In the genomic region with DNA sequence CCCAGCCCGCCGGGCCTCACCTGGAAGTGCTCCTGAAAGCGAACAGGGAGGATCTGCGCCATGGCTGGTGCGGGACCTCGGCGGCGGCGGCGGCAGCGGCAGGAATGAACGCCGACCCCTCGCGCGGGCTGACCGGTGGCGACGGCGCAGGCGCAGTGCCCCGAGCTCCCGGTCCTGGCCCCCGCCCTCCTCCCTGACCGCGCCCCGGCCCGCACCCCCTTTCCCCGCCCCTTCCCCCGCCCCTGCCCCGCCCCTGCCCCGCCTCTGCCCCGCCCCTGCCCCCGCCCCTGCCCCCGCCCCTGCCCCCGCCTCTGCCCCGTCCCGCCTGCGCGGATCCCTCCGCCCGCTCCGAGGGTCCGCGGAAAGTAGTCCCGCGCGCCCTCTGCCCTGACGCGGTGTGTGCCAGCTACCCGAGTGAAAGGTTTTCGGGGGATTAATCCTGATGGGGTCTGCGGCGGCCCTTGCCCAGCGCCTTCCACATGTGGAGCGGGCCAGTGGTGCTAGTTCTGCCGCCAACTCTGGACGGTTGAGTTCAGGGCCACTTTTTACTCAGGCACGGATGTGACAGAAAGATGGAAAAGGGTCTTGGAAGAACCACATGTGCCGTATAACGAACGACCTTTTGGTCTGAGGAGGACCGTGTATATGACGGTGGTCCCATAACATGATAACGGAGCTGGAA, we compare ENCODE assay signal across 1 cellular context.
TF ChIP-seq lines count a peak whose summit lies in the region.

Gene CLTCL1, minus strand, starts transcription at position 140 of the 682 bp plus-strand sequence. Its CDS starts 78 bp downstream, at position 62.

TF ChIP-seq in HepG2, 621 proteins besides CTCF, POLR2A, EP300 and RAD21 (continued from another document and continues in another):
- TF ChIP-seq ZNF775 (CRISPR knock-in tag; IDR thresholded peaks at IDR 0.05; ENCODE audit: borderline replicate concordance): no peak
- TF ChIP-seq, protein P1, sequence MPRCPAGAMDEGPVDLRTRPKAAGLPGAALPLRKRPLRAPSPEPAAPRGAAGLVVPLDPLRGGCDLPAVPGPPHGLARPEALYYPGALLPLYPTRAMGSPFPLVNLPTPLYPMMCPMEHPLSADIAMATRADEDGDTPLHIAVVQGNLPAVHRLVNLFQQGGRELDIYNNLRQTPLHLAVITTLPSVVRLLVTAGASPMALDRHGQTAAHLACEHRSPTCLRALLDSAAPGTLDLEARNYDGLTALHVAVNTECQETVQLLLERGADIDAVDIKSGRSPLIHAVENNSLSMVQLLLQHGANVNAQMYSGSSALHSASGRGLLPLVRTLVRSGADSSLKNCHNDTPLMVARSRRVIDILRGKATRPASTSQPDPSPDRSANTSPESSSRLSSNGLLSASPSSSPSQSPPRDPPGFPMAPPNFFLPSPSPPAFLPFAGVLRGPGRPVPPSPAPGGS (CRISPR knock-in tag; IDR thresholded peaks at IDR 0.05): 0 out of 2 replicates have a peak, but pooled peaks have one; percentile 52
- TF ChIP-seq, protein P2, sequence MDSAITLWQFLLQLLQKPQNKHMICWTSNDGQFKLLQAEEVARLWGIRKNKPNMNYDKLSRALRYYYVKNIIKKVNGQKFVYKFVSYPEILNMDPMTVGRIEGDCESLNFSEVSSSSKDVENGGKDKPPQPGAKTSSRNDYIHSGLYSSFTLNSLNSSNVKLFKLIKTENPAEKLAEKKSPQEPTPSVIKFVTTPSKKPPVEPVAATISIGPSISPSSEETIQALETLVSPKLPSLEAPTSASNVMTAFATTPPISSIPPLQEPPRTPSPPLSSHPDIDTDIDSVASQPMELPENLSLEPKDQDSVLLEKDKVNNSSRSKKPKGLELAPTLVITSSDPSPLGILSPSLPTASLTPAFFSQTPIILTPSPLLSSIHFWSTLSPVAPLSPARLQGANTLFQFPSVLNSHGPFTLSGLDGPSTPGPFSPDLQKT (CRISPR knock-in tag; IDR thresholded peaks at IDR 0.05; ENCODE audit: borderline replicate concordance): no peak
- TF ChIP-seq, protein P3, sequence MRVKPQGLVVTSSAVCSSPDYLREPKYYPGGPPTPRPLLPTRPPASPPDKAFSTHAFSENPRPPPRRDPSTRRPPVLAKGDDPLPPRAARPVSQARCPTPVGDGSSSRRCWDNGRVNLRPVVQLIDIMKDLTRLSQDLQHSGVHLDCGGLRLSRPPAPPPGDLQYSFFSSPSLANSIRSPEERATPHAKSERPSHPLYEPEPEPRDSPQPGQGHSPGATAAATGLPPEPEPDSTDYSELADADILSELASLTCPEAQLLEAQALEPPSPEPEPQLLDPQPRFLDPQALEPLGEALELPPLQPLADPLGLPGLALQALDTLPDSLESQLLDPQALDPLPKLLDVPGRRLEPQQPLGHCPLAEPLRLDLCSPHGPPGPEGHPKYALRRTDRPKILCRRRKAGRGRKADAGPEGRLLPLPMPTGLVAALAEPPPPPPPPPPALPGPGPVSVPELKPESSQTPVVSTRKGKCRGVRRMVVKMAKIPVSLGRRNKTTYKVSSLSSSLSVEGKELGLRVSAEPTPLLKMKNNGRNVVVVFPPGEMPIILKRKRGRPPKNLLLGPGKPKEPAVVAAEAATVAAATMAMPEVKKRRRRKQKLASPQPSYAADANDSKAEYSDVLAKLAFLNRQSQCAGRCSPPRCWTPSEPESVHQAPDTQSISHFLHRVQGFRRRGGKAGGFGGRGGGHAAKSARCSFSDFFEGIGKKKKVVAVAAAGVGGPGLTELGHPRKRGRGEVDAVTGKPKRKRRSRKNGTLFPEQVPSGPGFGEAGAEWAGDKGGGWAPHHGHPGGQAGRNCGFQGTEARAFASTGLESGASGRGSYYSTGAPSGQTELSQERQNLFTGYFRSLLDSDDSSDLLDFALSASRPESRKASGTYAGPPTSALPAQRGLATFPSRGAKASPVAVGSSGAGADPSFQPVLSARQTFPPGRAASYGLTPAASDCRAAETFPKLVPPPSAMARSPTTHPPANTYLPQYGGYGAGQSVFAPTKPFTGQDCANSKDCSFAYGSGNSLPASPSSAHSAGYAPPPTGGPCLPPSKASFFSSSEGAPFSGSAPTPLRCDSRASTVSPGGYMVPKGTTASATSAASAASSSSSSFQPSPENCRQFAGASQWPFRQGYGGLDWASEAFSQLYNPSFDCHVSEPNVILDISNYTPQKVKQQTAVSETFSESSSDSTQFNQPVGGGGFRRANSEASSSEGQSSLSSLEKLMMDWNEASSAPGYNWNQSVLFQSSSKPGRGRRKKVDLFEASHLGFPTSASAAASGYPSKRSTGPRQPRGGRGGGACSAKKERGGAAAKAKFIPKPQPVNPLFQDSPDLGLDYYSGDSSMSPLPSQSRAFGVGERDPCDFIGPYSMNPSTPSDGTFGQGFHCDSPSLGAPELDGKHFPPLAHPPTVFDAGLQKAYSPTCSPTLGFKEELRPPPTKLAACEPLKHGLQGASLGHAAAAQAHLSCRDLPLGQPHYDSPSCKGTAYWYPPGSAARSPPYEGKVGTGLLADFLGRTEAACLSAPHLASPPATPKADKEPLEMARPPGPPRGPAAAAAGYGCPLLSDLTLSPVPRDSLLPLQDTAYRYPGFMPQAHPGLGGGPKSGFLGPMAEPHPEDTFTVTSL (CRISPR knock-in tag; IDR thresholded peaks at IDR 0.05; ENCODE audit: borderline replicate concordance): no peak
- peak; percentile 42; the same call in 1 of the 2 replicates for TF ChIP-seq MEF2D (CRISPR knock-in tag; IDR thresholded peaks at IDR 0.05)
- peak; percentile 13; the same call in 1 of the 2 replicates for TF ChIP-seq ETV6 (CRISPR knock-in tag; conservative IDR thresholded peaks at IDR 0.05)
- no peak for TF ChIP-seq CEBPG (CRISPR knock-in tag; IDR thresholded peaks at IDR 0.05)
- peak; percentile 75; the same call in 1 of the 2 replicates for TF ChIP-seq ZNF746 (CRISPR knock-in tag; IDR thresholded peaks at IDR 0.05)
- no peak for TF ChIP-seq SP1 (IDR thresholded peaks at IDR 0.05)
- peak; percentile 90 for TF ChIP-seq SP1 (CRISPR knock-in tag; IDR thresholded peaks at IDR 0.05)
- no peak for TF ChIP-seq ZNF34 (CRISPR knock-in tag; IDR thresholded peaks at IDR 0.05; ENCODE audit: borderline replicate concordance)
- TF ChIP-seq DMAP1 (CRISPR knock-in tag; IDR thresholded peaks at IDR 0.05): peak; percentile 27; the same call in 1 of the 2 replicates
- no peak; the same call in 1 of the 2 replicates for TF ChIP-seq KLF12 (CRISPR knock-in tag; IDR thresholded peaks at IDR 0.05; ENCODE audit: borderline replicate concordance)
- peak; percentile 97 for TF ChIP-seq PCBP1 (IDR thresholded peaks at IDR 0.05; ENCODE audit: borderline replicate concordance, low read depth, low read length)
- TF ChIP-seq PITX1 (CRISPR knock-in tag; IDR thresholded peaks at IDR 0.05): peak; percentile 43; the same call in 1 of the 2 replicates
- TF ChIP-seq ZNF138 (CRISPR knock-in tag; IDR thresholded peaks at IDR 0.05; ENCODE audit: low read depth): no peak
- peak; percentile 57 for TF ChIP-seq XRCC5 (optimal IDR thresholded peaks at IDR 0.05; ENCODE audit: low read length)
- peak; percentile 70; the same call in 1 of the 2 replicates for TF ChIP-seq HNRNPL (IDR thresholded peaks at IDR 0.05; ENCODE audit: low read depth, low read length)
- peak; percentile 56 for TF ChIP-seq ZNF263 (CRISPR knock-in tag; IDR thresholded peaks at IDR 0.05)
- no peak for TF ChIP-seq MTF2 (CRISPR knock-in tag; IDR thresholded peaks at IDR 0.05; ENCODE audit: borderline replicate concordance)
- TF ChIP-seq CHD2 (IDR thresholded peaks at IDR 0.05; ENCODE audit: low read depth, low read length): peak; percentile 81
- 0 out of 2 replicates have a peak, but pooled peaks have one; percentile 3 for TF ChIP-seq TFAP4 (IDR thresholded peaks at IDR 0.05; ENCODE audit: borderline replicate concordance, low read depth)
- TF ChIP-seq ZNF747 (CRISPR knock-in tag; IDR thresholded peaks at IDR 0.05; ENCODE audit: borderline replicate concordance): 0 out of 2 replicates have a peak, but pooled peaks have one; percentile 8
- TF ChIP-seq NFAT5 (CRISPR knock-in tag; IDR thresholded peaks at IDR 0.05): no peak
- no peak for TF ChIP-seq SMAD1 (CRISPR knock-in tag; IDR thresholded peaks at IDR 0.05; ENCODE audit: borderline replicate concordance, low read depth)
- peak; percentile 16; the same call in 1 of the 2 replicates for TF ChIP-seq ZNF335 (CRISPR knock-in tag; IDR thresholded peaks at IDR 0.05)
- TF ChIP-seq ZFX (CRISPR knock-in tag; IDR thresholded peaks at IDR 0.05; ENCODE audit: low read depth): no peak
- no peak for TF ChIP-seq ZFP82 (CRISPR knock-in tag; IDR thresholded peaks at IDR 0.05; ENCODE audit: borderline replicate concordance)
- no peak for TF ChIP-seq ZFP36L1 (CRISPR knock-in tag; IDR thresholded peaks at IDR 0.05)
- no peak for TF ChIP-seq ZNF160 (CRISPR knock-in tag; IDR thresholded peaks at IDR 0.05)
- TF ChIP-seq ZFY (CRISPR knock-in tag; IDR thresholded peaks at IDR 0.05): peak; percentile 78
- TF ChIP-seq ZNF839 (CRISPR knock-in tag; IDR thresholded peaks at IDR 0.05; ENCODE audit: borderline replicate concordance): 0 out of 2 replicates have a peak, but pooled peaks have one; percentile 64
- no peak for TF ChIP-seq GRHL1 (CRISPR knock-in tag; conservative IDR thresholded peaks at IDR 0.05)
- no peak for TF ChIP-seq RFX5 (IDR thresholded peaks at IDR 0.05; ENCODE audit: low read depth, low read length)
- TF ChIP-seq AHR (CRISPR knock-in tag; IDR thresholded peaks at IDR 0.05): no peak
- TF ChIP-seq, protein P4, sequence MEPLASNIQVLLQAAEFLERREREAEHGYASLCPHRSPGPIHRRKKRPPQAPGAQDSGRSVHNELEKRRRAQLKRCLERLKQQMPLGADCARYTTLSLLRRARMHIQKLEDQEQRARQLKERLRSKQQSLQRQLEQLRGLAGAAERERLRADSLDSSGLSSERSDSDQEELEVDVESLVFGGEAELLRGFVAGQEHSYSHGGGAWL (CRISPR knock-in tag; IDR thresholded peaks at IDR 0.05): no peak; the same call in 1 of the 2 replicates
- peak; percentile 45; the same call in 1 of the 2 replicates for TF ChIP-seq ZNF232 (CRISPR knock-in tag; IDR thresholded peaks at IDR 0.05; ENCODE audit: borderline replicate concordance)
- TF ChIP-seq TARDBP (CRISPR knock-in tag; IDR thresholded peaks at IDR 0.05): peak; percentile 37; the same call in 1 of the 2 replicates
- TF ChIP-seq MLX (CRISPR knock-in tag; IDR thresholded peaks at IDR 0.05): no peak
- no peak; the same call in 1 of the 2 replicates for TF ChIP-seq MIER2 (CRISPR knock-in tag; IDR thresholded peaks at IDR 0.05)
- TF ChIP-seq ISL2 (CRISPR knock-in tag; IDR thresholded peaks at IDR 0.05): 0 out of 2 replicates have a peak, but pooled peaks have one; percentile 29
- TF ChIP-seq MAFG (CRISPR knock-in tag; IDR thresholded peaks at IDR 0.05): no peak
- TF ChIP-seq HNRNPK (IDR thresholded peaks at IDR 0.05; ENCODE audit: low read depth, low read length, poor library complexity, severe bottlenecking): peak; percentile 98
- TF ChIP-seq ZNF713 (CRISPR knock-in tag; IDR thresholded peaks at IDR 0.05): no peak
- 0 out of 2 replicates have a peak, but pooled peaks have one; percentile 19 for TF ChIP-seq FOXK1 (CRISPR knock-in tag; IDR thresholded peaks at IDR 0.05; ENCODE audit: borderline replicate concordance, low read depth)
- no peak for TF ChIP-seq ZNF547 (CRISPR knock-in tag; IDR thresholded peaks at IDR 0.05)
